9 cellular contexts compared by ENCODE assay signal in genomic region chr9:130129425-130130061, GRCh38. TPM values are rescaled to one million over a fixed set of nuclear protein-coding genes. Genes with fewer than 3 reads are reported as not detected.
DNase-seq lines count a peak whose midpoint lies in the region; ATAC-seq and TF ChIP-seq lines count a peak whose summit lies in the region.
"Had no signal": no experiment of that assay in that cellular context is flagged by ENCODE, and none has a peak within 500 bp of the region (broad histone marks: within the 10 kb centered on the region; RNA-seq: fewer than 3 reads in every experiment).

No MANE protein-coding gene starts in this region.

- CTCF ChIA-PET in activated B cell treated with CpG ODN at 0.5 μM for 24 hours (lab: Charles Lee): interaction anchor here (1.0 kb wide), 1 partner anchor 111 kb away, joined by 3 read pairs; no protein-coding TSS in a partner anchor
- CTCF ChIA-PET in OCI-LY7 (lab: Charles Lee; ENCODE audit: unreplicated experiment): no interaction called here

- H3K9me3 Mint-ChIP-seq in activated B cell treated with CpG ODN at 0.5 μM for 24 hours: no peaks in the 10 kb centered on the region
- no peaks in the 10 kb centered on the region for H3K9me3 Mint-ChIP-seq in effector memory CD8-positive, alpha-beta T cell

- no TSS peak for BruUV-seq in OCI-LY7 (replicated peaks; lab: Mats Ljungman, UMichigan)

- 86 to 91% methylated on average over 22 of the region's 22 CpGs for WGBS in sigmoid colon, 2 donors

- no peak for DNase-seq in activated B cell treated with CpG ODN at 0.5 μM for 24 hours
- peak in 2 of 3 experiments; percentile 9 to 35 for DNase-seq in effector memory CD8-positive, alpha-beta T cell
- no peak for DNase-seq in sigmoid colon
- DNase-seq in OCI-LY7 (ENCODE audit: low spot score): no peak
- DNase-seq in GM19238 (ENCODE audit: insufficient read length, low spot score): no peak
- DNase-seq in NCI-H1092 treated with DMSO at 0.1 percent for 48 hours (lab: John Stamatoyannopoulos, UW): no peak

- H3K27me3 Mint-ChIP-seq in activated B cell treated with CpG ODN at 0.5 μM for 24 hours: no peaks in the 10 kb centered on the region
- H3K27me3 Mint-ChIP-seq in effector memory CD8-positive, alpha-beta T cell: no peaks in the 10 kb centered on the region

- ATAC-seq in GM18907 (IDR thresholded peaks at IDR 0.05; ENCODE audit: unreplicated experiment) (peak; percentile 3), activated B cell treated with CpG ODN at 0.5 μM for 24 hours (ENCODE audit: low read depth) (no peak), HG02623 (IDR thresholded peaks at IDR 0.05; ENCODE audit: unreplicated experiment) (no peak)
- ATAC-seq in effector memory CD8-positive, alpha-beta T cell (replicated peaks): peak; percentile 1
- ATAC-seq: K562 had no signal

- H3K9me3 ChIP-seq in sigmoid colon (no peaks in the 10 kb centered on the region), OCI-LY7 (ENCODE audit: low read length) (no peaks in the 10 kb centered on the region)

- no peak overlapping the region for H3K4me2 ChIP-seq in OCI-LY7 (ENCODE audit: low read length)

- no peaks in the 10 kb centered on the region for H3K79me2 ChIP-seq in OCI-LY7 (ENCODE audit: insufficient read depth, low read depth, low read length)

- H3K27ac ChIP-seq in sigmoid colon (peak overlapping the region; percentile 69 to 86 (median 76)), OCI-LY7 (ENCODE audit: low read depth, low read length, poor library complexity, severe bottlenecking) (no peak overlapping the region)

- H3K4me1 ChIP-seq in sigmoid colon: peaks cover 0 to 23% (median 16%) of the 10 kb centered on the region in 4 donors
- no peaks in the 10 kb centered on the region for H3K4me1 ChIP-seq in OCI-LY7 (ENCODE audit: insufficient read depth, low read length, poor library complexity, severe bottlenecking)

- H3K36me3 ChIP-seq in sigmoid colon (peaks cover 0 to 46% (median 13%) of the 10 kb centered on the region in 4 donors), OCI-LY7 (ENCODE audit: insufficient read depth, low read length) (peaks cover 36% of the 10 kb centered on the region)

- TF ChIP-seq POLR2A in sigmoid colon (IDR thresholded peaks at IDR 0.05): no peak

- no peak for TF ChIP-seq EP300 in sigmoid colon (IDR thresholded peaks at IDR 0.05)

- H3K27me3 ChIP-seq in sigmoid colon: no peaks in the 10 kb centered on the region

- no peak overlapping the region for H2AFZ ChIP-seq in OCI-LY7 (ENCODE audit: low read length)

- peak overlapping the region; percentile 83 for H3K4me3 Mint-ChIP-seq in activated B cell treated with CpG ODN at 0.5 μM for 24 hours
- H3K4me3 Mint-ChIP-seq in effector memory CD8-positive, alpha-beta T cell: peak overlapping the region; percentile 85 to 91

- no peak overlapping the region for H3K4me3 ChIP-seq in sigmoid colon
- H3K4me3 ChIP-seq in OCI-LY7 (ENCODE audit: low read depth, low read length, poor library complexity, severe bottlenecking): no peak overlapping the region
- H3K4me3 ChIP-seq: K562 had no signal

- POLR2A ChIA-PET in activated B cell treated with CpG ODN at 0.5 μM for 24 hours (lab: Charles Lee): interaction anchor here (0.5 to 2.5 kb wide), 11 partner anchors 12 to 457 kb away, joined by 3 to 23 read pairs (median 6); partner anchors contain the start of genes C9orf78 and USP20
- POLR2A ChIA-PET in OCI-LY7 (lab: Charles Lee): no interaction called here

- intact Hi-C loops in activated B cell treated with CpG ODN at 0.5 μM for 24 hours (cut with micrococcal nuclease): loop anchor here (1.0 kb wide), 2 partner anchors 86 to 111 kb away; partner anchors contain the start of gene FNBP1
- intact Hi-C loops in sigmoid colon (cut with DNase I): no loop called here
- intact Hi-C loops in OCI-LY7 (cut with micrococcal nuclease; ENCODE audit: unreplicated experiment): no loop called here

- H3K36me3 Mint-ChIP-seq in activated B cell treated with CpG ODN at 0.5 μM for 24 hours (ENCODE audit: low read depth): peaks cover 39% of the 10 kb centered on the region
- peaks cover 43% of the 10 kb centered on the region for H3K36me3 Mint-ChIP-seq in effector memory CD8-positive, alpha-beta T cell (ENCODE audit: insufficient read depth)

- H3K9me2 ChIP-seq in OCI-LY7 (ENCODE audit: insufficient read depth, low read length): no peaks in the 10 kb centered on the region

- TF ChIP-seq CTCF in activated B cell treated with CpG ODN at 0.5 μM for 24 hours (IDR thresholded peaks at IDR 0.05) (no peak), sigmoid colon (IDR thresholded peaks at IDR 0.05) (no peak), OCI-LY7 (conservative IDR thresholded peaks at IDR 0.05; ENCODE audit: low read length) (no peak)

- H4K20me1 ChIP-seq in OCI-LY7 (ENCODE audit: insufficient read depth, low read length): no peaks in the 10 kb centered on the region

- H3K27ac Mint-ChIP-seq in activated B cell treated with CpG ODN at 0.5 μM for 24 hours: peak overlapping the region; percentile 99
- peak overlapping the region; percentile 100 for H3K27ac Mint-ChIP-seq in effector memory CD8-positive, alpha-beta T cell

- H3K4me1 Mint-ChIP-seq in activated B cell treated with CpG ODN at 0.5 μM for 24 hours: peaks cover 39% of the 10 kb centered on the region
- peaks cover 47 to 58% of the 10 kb centered on the region in 2 donors for H3K4me1 Mint-ChIP-seq in effector memory CD8-positive, alpha-beta T cell (ENCODE audit: low read depth in 2 of 2)

RNA-seq across cellular contexts. Expression of gene NCS1, which starts 42.7 kb away (rescaled TPM):
- 0.24 and 0.59 TPM in 2 replicates for total RNA-seq in activated B cell treated with CpG ODN at 0.5 μM for 24 hours
- total RNA-seq in sigmoid colon: 100 to 1,000 TPM in 1 of 4 donors, 10 to 100 TPM in 3; 78.5 to 133 (median 96.9) TPM
- 1 to 10 TPM in 2 of 3 donors, under 1 TPM in 1; 0.69 to 8.9 (median 4.2) TPM for polyA plus RNA-seq in sigmoid colon
- total RNA-seq in OCI-LY7 (2014; rRNA removed; shearing (Covaris generic)): not detected in 2 replicates
- not detected in 2 replicates for total RNA-seq in OCI-LY7 (2022)

Comparison
In these comparisons a context has a peak if more than half of its experiments do, and no peak if none do; other contexts are left out.
1. ATAC-seq: peak in GM18907 (single experiment) and effector memory CD8-positive, alpha-beta T cell (single experiment); none in activated B cell treated with CpG ODN at 0.5 μM for 24 hours (single experiment) and HG02623 (single experiment).
2. DNase-seq: peak in effector memory CD8-positive, alpha-beta T cell (2 of 3); none in activated B cell treated with CpG ODN at 0.5 μM for 24 hours (single experiment), sigmoid colon (single experiment), OCI-LY7 (single experiment), GM19238 (single experiment) and NCI-H1092 treated with DMSO at 0.1 percent for 48 hours (single experiment).
3. RNA of gene NCS1, which starts 42.7 kb away (total RNA-seq): 78.5 to 133 TPM in sigmoid colon; 0.24 to 0.59 TPM in activated B cell treated with CpG ODN at 0.5 μM for 24 hours and not detected in OCI-LY7; every median in the first group is over 10 times any median in the second.